In genomic region chr6:11585426-11586016, GRCh38 we compare ENCODE assay signal across 8 cellular contexts. TPM values are rescaled to one million over a fixed set of nuclear protein-coding genes. Genes with fewer than 3 reads are reported as not detected.
DNase-seq lines count a peak whose midpoint lies in the region; ATAC-seq and TF ChIP-seq lines count a peak whose summit lies in the region.

No MANE protein-coding gene starts in this region.

- TF ChIP-seq CTCF in brain microvascular endothelial cell (IDR thresholded peaks at IDR 0.05; ENCODE audit: low read depth, low read length, missing control alignments) = peak; percentile 49

- H3K4me1 Mint-ChIP-seq in activated naive CD4-positive, alpha-beta T cell treated with anti-CD3 and anti-CD28 coated beads for 36 hours (ENCODE audit: low read depth) = no peaks in the 10 kb centered on the region

- DNase-seq in activated naive CD4-positive, alpha-beta T cell treated with anti-CD3 and anti-CD28 coated beads for 36 hours = peak; percentile 14
- no peak for DNase-seq in activated naive CD4-positive, alpha-beta T cell treated with anti-CD3 and anti-CD28 coated beads, Interleukin-2, amount 50 U/mL, for 16 hours
- DNase-seq in NCI-H1694 treated with DMSO at 0.1 percent for 48 hours (lab: John Stamatoyannopoulos, UW) (peak; percentile 22), brain microvascular endothelial cell (peak; percentile 70), lung microvascular endothelial cell (ENCODE audit: low read depth in 2 of 2) (peak; percentile 77 to 84), islet precursor cell (no peak)

- CTCF ChIA-PET in activated naive CD4-positive, alpha-beta T cell treated with anti-CD3 and anti-CD28 coated beads for 36 hours (lab: Charles Lee) = interaction anchor here (2.3 kb wide), 1 partner anchor 10 kb away, joined by 14 read pairs; no protein-coding TSS in a partner anchor

- no peaks in the 10 kb centered on the region for H3K27me3 ChIP-seq in brain microvascular endothelial cell (replicated peaks)

- no peaks in the 10 kb centered on the region for H3K9me3 Mint-ChIP-seq in activated naive CD4-positive, alpha-beta T cell treated with anti-CD3 and anti-CD28 coated beads for 36 hours

- intact Hi-C loops in activated naive CD4-positive, alpha-beta T cell treated with anti-CD3 and anti-CD28 coated beads for 36 hours (cut with micrococcal nuclease) = loop anchor here (1.0 to 5.0 kb wide), 7 partner anchors 72 to 1309 kb away; no protein-coding TSS in a partner anchor

- no peaks in the 10 kb centered on the region for H3K27me3 Mint-ChIP-seq in activated naive CD4-positive, alpha-beta T cell treated with anti-CD3 and anti-CD28 coated beads for 36 hours (ENCODE audit: low read depth)

- H3K36me3 Mint-ChIP-seq in activated naive CD4-positive, alpha-beta T cell treated with anti-CD3 and anti-CD28 coated beads for 36 hours (ENCODE audit: low read depth) = no peaks in the 10 kb centered on the region

- no peak overlapping the region for H3K27ac Mint-ChIP-seq in activated naive CD4-positive, alpha-beta T cell treated with anti-CD3 and anti-CD28 coated beads for 36 hours

- peak overlapping the region; percentile 94 for H3K27ac ChIP-seq in brain microvascular endothelial cell

- no peaks in the 10 kb centered on the region for H3K36me3 ChIP-seq in brain microvascular endothelial cell (replicated peaks)

- no peak overlapping the region for H3K4me3 ChIP-seq in brain microvascular endothelial cell (ENCODE audit: low read depth, low read length)

- H3K4me3 Mint-ChIP-seq in activated naive CD4-positive, alpha-beta T cell treated with anti-CD3 and anti-CD28 coated beads for 36 hours = no peak overlapping the region

- in situ Hi-C loops in brain microvascular endothelial cell (cut with HindIII; ENCODE audit: low pct_ligation_motif_present, low sequenced_read_pairs) = no loop called here

- ATAC-seq in GM18517 (IDR thresholded peaks at IDR 0.05; ENCODE audit: unreplicated experiment) = no peak
- no peak for ATAC-seq in activated CD4-positive, CD25-positive, alpha-beta regulatory T cell treated with anti-CD3 and anti-CD28 coated beads, Interleukin-2, amount 50 U/mL, for 24 hours

RNA-seq across cellular contexts. Expression of gene TMEM170B, which starts 48.0 kb away (rescaled TPM):
- total RNA-seq in activated naive CD4-positive, alpha-beta T cell treated with anti-CD3 and anti-CD28 coated beads for 36 hours = under 1 TPM; 0.40 to 0.57 TPM
- 1.1 and 2.0 TPM in 2 replicates for total RNA-seq in lung microvascular endothelial cell

Comparison
In these comparisons a context has a peak if more than half of its experiments do, and no peak if none do; other contexts are left out.
1. DNase-seq: peak in activated naive CD4-positive, alpha-beta T cell treated with anti-CD3 and anti-CD28 coated beads for 36 hours (single experiment), NCI-H1694 treated with DMSO at 0.1 percent for 48 hours (single experiment), brain microvascular endothelial cell (single experiment) and lung microvascular endothelial cell (2 of 2); none in activated naive CD4-positive, alpha-beta T cell treated with anti-CD3 and anti-CD28 coated beads, Interleukin-2, amount 50 U/mL, for 16 hours (single experiment) and islet precursor cell (single experiment).